8 cellular contexts compared by ENCODE assay signal in the genomic region with DNA sequence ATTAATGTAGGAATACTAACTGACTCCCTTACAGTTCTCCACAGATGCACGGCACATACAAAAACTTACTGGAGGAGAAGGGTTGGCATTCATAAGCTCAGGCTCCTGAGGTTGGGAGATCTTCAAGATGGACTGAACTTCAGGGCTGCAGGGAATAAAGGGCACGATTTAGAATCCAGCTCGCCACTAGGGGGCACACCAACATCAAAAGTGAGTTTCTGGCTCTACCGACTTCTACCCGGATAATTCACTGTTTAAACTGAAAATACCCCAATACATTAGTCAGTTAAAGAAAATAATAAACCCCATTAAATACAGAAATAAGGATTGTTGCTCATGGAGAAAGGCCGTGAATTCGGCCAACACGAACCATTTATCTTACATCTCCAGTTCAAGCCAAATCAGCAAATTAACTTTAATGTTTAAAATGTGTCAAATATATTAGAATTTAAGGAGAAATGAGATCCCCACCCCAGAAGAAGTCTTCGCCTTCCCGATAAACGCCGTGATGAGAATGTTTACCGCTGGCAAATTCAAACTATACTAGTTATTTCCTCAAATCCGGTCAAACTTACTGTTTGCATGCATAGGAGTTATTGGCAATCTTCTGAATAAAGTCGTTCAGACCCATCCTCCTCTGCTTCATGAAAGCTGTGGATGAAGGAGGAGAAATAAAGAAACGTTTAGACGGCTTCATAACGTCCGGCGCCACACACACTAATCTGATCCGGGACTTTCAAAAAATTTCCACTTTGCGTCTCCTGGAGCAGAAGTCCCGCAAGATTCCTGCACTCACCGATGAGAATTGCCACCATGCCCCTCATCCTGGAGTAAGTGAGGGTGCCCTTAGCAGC.
DNase-seq lines count a peak whose midpoint lies in the region; ATAC-seq and TF ChIP-seq lines count a peak whose summit lies in the region.

No MANE protein-coding gene starts in this region.

- ATAC-seq in HG03139 (IDR thresholded peaks at IDR 0.05; ENCODE audit: unreplicated experiment) (peak; percentile 5), HG02870 (IDR thresholded peaks at IDR 0.05; ENCODE audit: unreplicated experiment) (no peak)

- peak overlapping the region; percentile 99 for H3K4me3 Mint-ChIP-seq in chondrocyte (ENCODE audit: unreplicated experiment)

- peaks cover 73% of the 10 kb centered on the region for H3K4me1 Mint-ChIP-seq in chondrocyte (ENCODE audit: low read depth)

- peak overlapping the region; percentile 99 for H3K27ac Mint-ChIP-seq in chondrocyte (ENCODE audit: unreplicated experiment)

- TF ChIP-seq CTCF in chondrocyte (IDR thresholded peaks at IDR 0.05) (peak; percentile 99), kidney epithelial cell (IDR thresholded peaks at IDR 0.05; ENCODE audit: insufficient read depth, low read length, poor library complexity, severe bottlenecking) (peak; percentile 69)

- no peaks in the 10 kb centered on the region for H3K27me3 ChIP-seq in kidney epithelial cell (ENCODE audit: control insufficient read depth, insufficient read depth, low read length)

- peaks cover 5% of the 10 kb centered on the region for H3K36me3 ChIP-seq in kidney epithelial cell (ENCODE audit: control insufficient read depth, insufficient read depth, low read length)

- DNase-seq in DMS53 (lab: John Stamatoyannopoulos, UW) (peak; percentile 80), NCI-H446 (lab: John Stamatoyannopoulos, UW) (peak; percentile 74 to 80), chondrocyte (ENCODE audit: low spot score) (no peak), kidney epithelial cell (ENCODE audit: low read depth) (peak; percentile 39)
- DNase-seq in activated CD4-positive, alpha-beta T cell treated with anti-CD3 and anti-CD28 coated beads for 1 hour, result peak; percentile 80
- peak; percentile 92 for DNase-seq in stimulated activated CD4-positive, alpha-beta T cell treated with anti-CD3 and anti-CD28 coated beads, Interleukin-15, amount 100 ng/mL, for 24 hours

- H3K36me3 Mint-ChIP-seq in chondrocyte (ENCODE audit: low read depth), result peaks cover 37% of the 10 kb centered on the region

- H3K4me3 ChIP-seq in kidney epithelial cell (ENCODE audit: low read depth, low read length), result peak overlapping the region; percentile 79

- no peaks in the 10 kb centered on the region for H3K9me3 Mint-ChIP-seq in chondrocyte (ENCODE audit: low read depth)

- H3K27me3 Mint-ChIP-seq in chondrocyte (ENCODE audit: low read depth), result no peaks in the 10 kb centered on the region
